In genomic region chr13:46295531-46296464, GRCh38 we compare ENCODE assay signal across 8 cellular contexts.
DNase-seq lines count a peak whose midpoint lies in the region; TF ChIP-seq lines count a peak whose summit lies in the region.

No MANE protein-coding gene starts in this region.

- peaks cover 0 to 13% (median 8%) of the 10 kb centered on the region in 7 donors for H3K9me3 Mint-ChIP-seq in CD14-positive monocyte
- H3K9me3 Mint-ChIP-seq in activated naive CD4-positive, alpha-beta T cell treated with anti-CD3 and anti-CD28 coated beads, Interleukin-2, amount 10 ng/mL, durations not matched to agents 7 days and 5 days, result peaks cover 14% of the 10 kb centered on the region

- peak overlapping the region; percentile 91 to 96 (median 95) for H3K27ac Mint-ChIP-seq in CD14-positive monocyte
- peak overlapping the region; percentile 97 for H3K27ac Mint-ChIP-seq in activated naive CD4-positive, alpha-beta T cell treated with anti-CD3 and anti-CD28 coated beads, Interleukin-2, amount 10 ng/mL, durations not matched to agents 7 days and 5 days

- H3K27ac ChIP-seq in left ventricle myocardium inferior (replicated peaks), result peak overlapping the region; percentile 39
- no peak overlapping the region for H3K27ac ChIP-seq in prostate gland

- H3K4me3 ChIP-seq in left ventricle myocardium inferior (no peak overlapping the region), prostate gland (no peak overlapping the region)

- peaks cover 6% of the 10 kb centered on the region for H3K4me1 ChIP-seq in left ventricle myocardium inferior
- H3K4me1 ChIP-seq in prostate gland (replicated peaks), result peaks cover 4% of the 10 kb centered on the region

- H3K36me3 Mint-ChIP-seq in CD14-positive monocyte, result peaks cover 0 to 4% of the 10 kb centered on the region in 2 donors
- H3K36me3 Mint-ChIP-seq in activated naive CD4-positive, alpha-beta T cell treated with anti-CD3 and anti-CD28 coated beads, Interleukin-2, amount 10 ng/mL, durations not matched to agents 7 days and 5 days, result peaks cover 12% of the 10 kb centered on the region

- no peaks in the 10 kb centered on the region for H3K27me3 Mint-ChIP-seq in CD14-positive monocyte (ENCODE audit: low read depth in 3 of 3)
- no peaks in the 10 kb centered on the region for H3K27me3 Mint-ChIP-seq in activated naive CD4-positive, alpha-beta T cell treated with anti-CD3 and anti-CD28 coated beads, Interleukin-2, amount 10 ng/mL, durations not matched to agents 7 days and 5 days

- H3K9me3 ChIP-seq in left ventricle myocardium inferior (replicated peaks), result peaks cover 9% of the 10 kb centered on the region
- no peaks in the 10 kb centered on the region for H3K9me3 ChIP-seq in prostate gland

- TF ChIP-seq CTCF in CD14-positive monocyte (IDR thresholded peaks at IDR 0.05) (no peak), left ventricle myocardium inferior (IDR thresholded peaks at IDR 0.05; ENCODE audit: borderline replicate concordance) (no peak), prostate gland (IDR thresholded peaks at IDR 0.05) (no peak)

- intact Hi-C loops in CD14-positive monocyte (cut with micrococcal nuclease), result loop anchor here in 1 of 2 donors (5.0 kb wide), 1 partner anchor 128 kb away; no protein-coding TSS in a partner anchor
- intact Hi-C loops in left ventricle myocardium inferior (cut with micrococcal nuclease), result no loop called here
- intact Hi-C loops in prostate gland (cut with DNase I), result no loop called here

- no peaks in the 10 kb centered on the region for H3K36me3 ChIP-seq in left ventricle myocardium inferior
- no peaks in the 10 kb centered on the region for H3K36me3 ChIP-seq in prostate gland

- 52% methylated on average over 8 of the region's 8 CpGs for whole genome bisulfite sequencing in prostate gland

- CTCF ChIA-PET in activated naive CD4-positive, alpha-beta T cell treated with anti-CD3 and anti-CD28 coated beads, Interleukin-2, amount 10 ng/mL, durations not matched to agents 7 days and 5 days (lab: Charles Lee), result interaction anchor here (0.6 to 3.4 kb wide), 4 partner anchors 9 to 108 kb away, joined by 3 to 18 read pairs (median 6); no protein-coding TSS in a partner anchor

- peak; percentile 82 for DNase-seq in CD14-positive monocyte (ENCODE audit: low spot score)
- DNase-seq in H4 (ENCODE audit: low spot score), result peak; percentile 62
- DNase-seq in OCI-M1 (lab: John Stamatoyannopoulos, UW), result peak; percentile 78
- DNase-seq in activated naive CD4-positive, alpha-beta T cell treated with anti-CD3 and anti-CD28 coated beads, Interleukin-2, amount 10 ng/mL, durations not matched to agents 7 days and 5 days, result peak; percentile 76
- no peak for DNase-seq in left ventricle myocardium inferior
- DNase-seq in stimulated activated CD8-positive, alpha-beta memory T cell treated with anti-CD3 and anti-CD28 coated beads, Interleukin-12 subunit alpha, Interleukin-12 subunit beta, amount 100 ng/mL, for 1 hour (ENCODE audit: low read depth), result peak; percentile 40
- no peak for DNase-seq in NCI-H2081 (lab: John Stamatoyannopoulos, UW)
- no peak for DNase-seq in prostate gland (ENCODE audit: low spot score)

- H3K4me1 Mint-ChIP-seq in CD14-positive monocyte, result peaks cover 54% of the 10 kb centered on the region
- peaks cover 42% of the 10 kb centered on the region for H3K4me1 Mint-ChIP-seq in activated naive CD4-positive, alpha-beta T cell treated with anti-CD3 and anti-CD28 coated beads, Interleukin-2, amount 10 ng/mL, durations not matched to agents 7 days and 5 days

- TF ChIP-seq POLR2A in prostate gland (IDR thresholded peaks at IDR 0.05), result no peak

- H3K27me3 ChIP-seq in left ventricle myocardium inferior (ENCODE audit: low read depth) (peaks cover 11% of the 10 kb centered on the region), prostate gland (replicated peaks; ENCODE audit: insufficient read depth) (no peaks in the 10 kb centered on the region)

- H3K4me3 Mint-ChIP-seq in CD14-positive monocyte, result peak overlapping the region; percentile 32 to 73
- peak overlapping the region; percentile 55 for H3K4me3 Mint-ChIP-seq in activated naive CD4-positive, alpha-beta T cell treated with anti-CD3 and anti-CD28 coated beads, Interleukin-2, amount 10 ng/mL, durations not matched to agents 7 days and 5 days

Comparison
In these comparisons a context has a peak if more than half of its experiments do, and no peak if none do; other contexts are left out.
1. DNase-seq: peak in CD14-positive monocyte (single experiment), H4 (single experiment), OCI-M1 (single experiment), activated naive CD4-positive, alpha-beta T cell treated with anti-CD3 and anti-CD28 coated beads, Interleukin-2, amount 10 ng/mL, durations not matched to agents 7 days and 5 days (single experiment) and stimulated activated CD8-positive, alpha-beta memory T cell treated with anti-CD3 and anti-CD28 coated beads, Interleukin-12 subunit alpha, Interleukin-12 subunit beta, amount 100 ng/mL, for 1 hour (single experiment); none in left ventricle myocardium inferior (single experiment), NCI-H2081 (0 of 2) and prostate gland (single experiment).